8 cellular contexts compared by ENCODE assay signal in the genomic region with DNA sequence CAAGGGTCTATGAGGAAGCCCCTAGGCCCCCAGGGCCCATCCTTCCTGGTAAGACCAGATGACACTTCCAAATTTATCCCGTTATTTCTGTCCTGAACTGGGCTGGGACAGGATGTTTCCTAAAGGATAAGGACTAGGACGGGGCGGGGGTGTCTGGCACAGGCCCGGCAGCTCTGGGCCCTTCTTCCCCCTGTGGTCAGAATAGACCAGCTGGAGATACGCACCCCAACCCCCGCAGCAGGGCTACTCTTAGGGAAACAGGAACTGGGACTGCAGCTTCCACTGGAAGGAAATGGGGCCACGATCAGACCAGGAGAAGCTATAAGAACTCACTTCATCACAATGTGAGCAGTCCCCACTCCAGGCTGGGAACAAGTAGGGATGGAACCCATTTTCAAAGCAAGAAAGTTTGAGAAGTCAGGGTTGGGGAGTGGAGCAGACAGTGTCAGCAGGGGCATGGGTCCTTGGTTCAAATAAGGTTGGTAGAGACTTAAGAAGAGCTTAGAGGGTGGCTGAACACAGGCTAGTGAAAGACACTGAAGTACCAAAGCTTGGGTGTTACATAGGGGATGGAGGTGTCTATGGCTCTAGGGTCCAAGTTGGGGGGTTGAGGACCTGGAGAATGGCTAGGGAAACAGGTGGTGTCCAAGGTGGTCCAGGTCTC. TPM values are rescaled to one million over a fixed set of nuclear protein-coding genes. Genes with fewer than 3 reads are reported as not detected.
DNase-seq lines count a peak whose midpoint lies in the region; ATAC-seq and TF ChIP-seq lines count a peak whose summit lies in the region.

No MANE protein-coding gene starts in this region.

- H3K9ac ChIP-seq in rectal smooth muscle tissue (ENCODE audit: low read length), result no peak overlapping the region

- no peaks in the 10 kb centered on the region for H3K27me3 ChIP-seq in rectal smooth muscle tissue (ENCODE audit: control insufficient read depth, insufficient read depth, low read length)

- peaks cover 50% of the 10 kb centered on the region for H3K36me3 ChIP-seq in rectal smooth muscle tissue (ENCODE audit: control insufficient read depth, insufficient read depth, low read length)

- no peak for TF ChIP-seq CTCF in fibroblast of villous mesenchyme (IDR thresholded peaks at IDR 0.05; ENCODE audit: insufficient read depth, low read depth, low read length)

- H3K36me3 Mint-ChIP-seq in activated CD4-positive, alpha-beta T cell treated with anti-CD3 and anti-CD28 coated beads for 36 hours (ENCODE audit: low read depth), result peaks cover 41% of the 10 kb centered on the region
- H3K36me3 Mint-ChIP-seq in T-cell, result peaks cover 36% of the 10 kb centered on the region

- POLR2A ChIA-PET in activated CD4-positive, alpha-beta T cell treated with anti-CD3 and anti-CD28 coated beads for 36 hours (lab: Charles Lee), result interaction anchor here (0.9 kb wide), 2 partner anchors 11 to 21 kb away, joined by 3 read pairs; no protein-coding TSS in a partner anchor
- POLR2A ChIA-PET in T-cell (lab: Charles Lee), result no interaction called here

- H3K9me3 Mint-ChIP-seq in activated CD4-positive, alpha-beta T cell treated with anti-CD3 and anti-CD28 coated beads for 36 hours (ENCODE audit: low read depth), result no peaks in the 10 kb centered on the region
- H3K9me3 Mint-ChIP-seq in T-cell, result no peaks in the 10 kb centered on the region

- H3K4me1 Mint-ChIP-seq in activated CD4-positive, alpha-beta T cell treated with anti-CD3 and anti-CD28 coated beads for 36 hours, result peaks cover 16% of the 10 kb centered on the region
- peaks cover 28 to 46% (median 45%) of the 10 kb centered on the region in 3 donors for H3K4me1 Mint-ChIP-seq in T-cell

- no peak for ATAC-seq in activated CD4-positive, alpha-beta T cell treated with anti-CD3 and anti-CD28 coated beads for 36 hours
- no peak for ATAC-seq in T-cell (replicated peaks in 1 of 4)
- ATAC-seq in GM18873 (IDR thresholded peaks at IDR 0.05; ENCODE audit: low FRiP score, unreplicated experiment), result no peak
- no peak for ATAC-seq in HG02763 (IDR thresholded peaks at IDR 0.05; ENCODE audit: unreplicated experiment)

- H3K4me1 ChIP-seq in rectal smooth muscle tissue (ENCODE audit: control insufficient read depth, insufficient read depth, low read length), result peaks cover 8% of the 10 kb centered on the region

- H3K27ac Mint-ChIP-seq in activated CD4-positive, alpha-beta T cell treated with anti-CD3 and anti-CD28 coated beads for 36 hours, result peak overlapping the region; percentile 68
- H3K27ac Mint-ChIP-seq in T-cell, result peak overlapping the region; percentile 67 to 77

- intact Hi-C loops in activated CD4-positive, alpha-beta T cell treated with anti-CD3 and anti-CD28 coated beads for 36 hours (cut with DNase I, micrococcal nuclease), result loop anchor here in 1 of 2 experiments (1.0 kb wide), 8 partner anchors 20 to 283 kb away; a partner anchor contains a TSS

- no peaks in the 10 kb centered on the region for H3K27me3 Mint-ChIP-seq in activated CD4-positive, alpha-beta T cell treated with anti-CD3 and anti-CD28 coated beads for 36 hours
- no peaks in the 10 kb centered on the region for H3K27me3 Mint-ChIP-seq in T-cell

- no peak overlapping the region for H3K27ac ChIP-seq in rectal smooth muscle tissue (ENCODE audit: low read depth, low read length)

- H3K4me3 Mint-ChIP-seq in activated CD4-positive, alpha-beta T cell treated with anti-CD3 and anti-CD28 coated beads for 36 hours, result peak overlapping the region; percentile 82
- peak overlapping the region; percentile 82 to 86 (median 83) for H3K4me3 Mint-ChIP-seq in T-cell

- no peak for DNase-seq in activated CD4-positive, alpha-beta T cell treated with anti-CD3 and anti-CD28 coated beads for 36 hours
- DNase-seq in activated CD4-positive, alpha-beta T cell treated with anti-CD3 and anti-CD28 coated beads for 1 hour, result no peak
- DNase-seq in T-cell, result no peak
- peak; percentile 50 for DNase-seq in fibroblast of villous mesenchyme (ENCODE audit: low read depth)
- no peak for DNase-seq in D341Med (ENCODE audit: low spot score)

- CTCF ChIA-PET in activated CD4-positive, alpha-beta T cell treated with anti-CD3 and anti-CD28 coated beads for 36 hours (lab: Charles Lee), result interaction anchor here (0.6 to 1.2 kb wide), 6 partner anchors 26 to 656 kb away, joined by 3 read pairs; a partner anchor contains a TSS
- CTCF ChIA-PET in T-cell (lab: Charles Lee), result interaction anchor here (0.5 to 0.8 kb wide), 6 partner anchors 13 to 454 kb away, joined by 3 to 4 read pairs (median 3); a partner anchor contains a TSS

- H3K4me3 ChIP-seq in fibroblast of villous mesenchyme (ENCODE audit: low read depth, low read length), result peak overlapping the region; percentile 83
- H3K4me3 ChIP-seq in rectal smooth muscle tissue (ENCODE audit: low read length), result peak overlapping the region; percentile 53

RNA-seq across cellular contexts. Expression of a gene that starts 1.1 kb away (rescaled TPM):
- total RNA-seq in activated CD4-positive, alpha-beta T cell treated with anti-CD3 and anti-CD28 coated beads for 36 hours, result 10 to 100 TPM; 61.0 to 67.3 TPM
- 10 to 100 TPM; 17.4 to 23.4 (median 20.4) TPM for total RNA-seq in T-cell
- total RNA-seq in fibroblast of villous mesenchyme, result 17.7 and 23.3 TPM in 2 replicates

RNA-seq across cellular contexts. Expression of a gene that starts 21.9 kb away (rescaled TPM):
- total RNA-seq in activated CD4-positive, alpha-beta T cell treated with anti-CD3 and anti-CD28 coated beads for 36 hours, result 1 to 10 TPM; 7.9 to 8.1 TPM
- total RNA-seq in T-cell, result 1 to 10 TPM; 5.6 to 7.4 (median 6.2) TPM
- total RNA-seq in fibroblast of villous mesenchyme, result 1.6 and 1.7 TPM in 2 replicates

RNA-seq across cellular contexts. Expression of a gene that starts 32.4 kb away (rescaled TPM):
- total RNA-seq in activated CD4-positive, alpha-beta T cell treated with anti-CD3 and anti-CD28 coated beads for 36 hours, result 10 to 100 TPM; 39.4 to 48.3 TPM
- total RNA-seq in T-cell (10 to 100 TPM; 69.0 to 95.7 (median 77.6) TPM), fibroblast of villous mesenchyme (46.4 and 55.7 TPM in 2 replicates)

RNA-seq across cellular contexts. Expression of a gene that starts 49.4 kb away (rescaled TPM):
- 10 to 100 TPM; 35.0 to 38.5 TPM for total RNA-seq in activated CD4-positive, alpha-beta T cell treated with anti-CD3 and anti-CD28 coated beads for 36 hours
- total RNA-seq in T-cell, result 10 to 100 TPM; 16.2 to 36.4 (median 29.2) TPM
- 34.8 and 45.8 TPM in 2 replicates for total RNA-seq in fibroblast of villous mesenchyme
